ENCODE assay signal across 27 cellular contexts in genomic region chr7:44917465-44917864, GRCh38.
"Had no signal": no experiment of that assay in that cellular context is flagged by ENCODE, and none has a peak within 500 bp of the region (broad histone marks: within the 10 kb centered on the region; RNA-seq: fewer than 3 reads in every experiment).

No MANE protein-coding gene starts in this region.

- H3K27ac Mint-ChIP-seq: stimulated activated memory B cell treated with anti-CD40 and anti-IgM and Interleukin-4, amounts not matched to agents 10 μg/mL and 1 μg/mL and 100 μg/mL, for 72 hours; stimulated activated naive CD8-positive, alpha-beta T cell treated with anti-CD3 and anti-CD28 coated beads, Interleukin-15, Interleukin-2, amounts not matched to agents 100 ng/mL and 50 ng/mL, for 24 hours; type B pancreatic cell had no signal

- H3K36me3 Mint-ChIP-seq: stimulated activated memory B cell treated with anti-CD40 and anti-IgM and Interleukin-4, amounts not matched to agents 10 μg/mL and 1 μg/mL and 100 μg/mL, for 72 hours; stimulated activated naive B cell treated with anti-CD40 and anti-IgM and Interleukin-4, amounts not matched to agents 10 μg/mL and 1 μg/mL and 100 μg/mL, for 72 hours; type B pancreatic cell had no signal

- DNase-seq: stimulated activated CD4-positive, alpha-beta T cell treated with anti-CD3 and anti-CD28 coated beads, Interleukin-2, amount 100 ng/mL, for 48 hours; stimulated activated CD4-positive, alpha-beta T cell treated with anti-CD3 and anti-CD28 coated beads, Interleukin-4, amount 100 ng/mL, for 1 hour; stimulated activated CD4-positive, alpha-beta T cell treated with anti-CD3 and anti-CD28 coated beads, Interleukin-4, amount 100 ng/mL, for 24 hours; stimulated activated CD4-positive, alpha-beta T cell treated with anti-CD3 and anti-CD28 coated beads, Interleukin-4, amount 100 ng/mL, for 4 hours; stimulated activated CD8-positive, alpha-beta memory T cell treated with anti-CD3 and anti-CD28 coated beads, Interleukin-4, amount 100 ng/mL, for 48 hours; stimulated activated naive B cell treated with anti-CD40 and anti-IgM and Interleukin-4, amounts not matched to agents 10 μg/mL and 1 μg/mL and 100 μg/mL, for 72 hours; stimulated activated naive CD4-positive, alpha-beta T cell; stimulated activated naive CD4-positive, alpha-beta T cell treated with Interleukin-2 at 50 U/mL for 16 hours; stimulated activated naive CD8-positive, alpha-beta T cell treated with anti-CD3 and anti-CD28 coated beads, Interleukin-15, amount 100 ng/mL, for 72 hours; stimulated activated naive CD8-positive, alpha-beta T cell treated with anti-CD3 and anti-CD28 coated beads, Interleukin-15, Interleukin-2, amounts not matched to agents 100 U/mL and 50 U/mL, for 24 hours; stomach; substantia nigra; testis; thyroid gland; tibial artery; transverse colon; trophoblast cell; upper lobe of left lung; upper lobe of right lung; uterus had no signal

- H3K9me3 Mint-ChIP-seq: stimulated activated memory B cell treated with anti-CD40 and anti-IgM and Interleukin-4, amounts not matched to agents 10 μg/mL and 1 μg/mL and 100 μg/mL, for 72 hours; stimulated activated naive B cell treated with anti-CD40 and anti-IgM and Interleukin-4, amounts not matched to agents 10 μg/mL and 1 μg/mL and 100 μg/mL, for 72 hours; stimulated activated naive CD8-positive, alpha-beta T cell treated with anti-CD3 and anti-CD28 coated beads, Interleukin-15, amount 100 ng/mL, for 72 hours; stimulated activated naive CD8-positive, alpha-beta T cell treated with anti-CD3 and anti-CD28 coated beads, Interleukin-15, Interleukin-2, amounts not matched to agents 100 ng/mL and 50 ng/mL, for 24 hours; type B pancreatic cell had no signal

- H3K27me3 Mint-ChIP-seq: stimulated activated memory B cell treated with anti-CD40 and anti-IgM and Interleukin-4, amounts not matched to agents 10 μg/mL and 1 μg/mL and 100 μg/mL, for 72 hours; stimulated activated naive B cell treated with anti-CD40 and anti-IgM and Interleukin-4, amounts not matched to agents 10 μg/mL and 1 μg/mL and 100 μg/mL, for 72 hours; stimulated activated naive CD8-positive, alpha-beta T cell treated with anti-CD3 and anti-CD28 coated beads, Interleukin-15, amount 100 ng/mL, for 72 hours; stimulated activated naive CD8-positive, alpha-beta T cell treated with anti-CD3 and anti-CD28 coated beads, Interleukin-15, Interleukin-2, amounts not matched to agents 100 ng/mL and 50 ng/mL, for 24 hours had no signal

- H3K9me3 ChIP-seq: stomach, suprapubic skin, testis, thoracic aorta, thyroid gland, tibial artery, tibial nerve, transverse colon, upper lobe of left lung, upper lobe of right lung, uterus, vagina had no signal

- ATAC-seq: stimulated activated memory B cell treated with anti-CD40 and anti-IgM and Interleukin-4, amounts not matched to agents 10 μg/mL and 1 μg/mL and 100 μg/mL, for 72 hours; stimulated activated naive B cell treated with anti-CD40 and anti-IgM and Interleukin-4, amounts not matched to agents 10 μg/mL and 1 μg/mL and 100 μg/mL, for 72 hours; stimulated activated naive CD8-positive, alpha-beta T cell treated with anti-CD3 and anti-CD28 coated beads, Interleukin-15, amount 100 ng/mL, for 72 hours; stimulated activated naive CD8-positive, alpha-beta T cell treated with anti-CD3 and anti-CD28 coated beads, Interleukin-15, Interleukin-2, amounts not matched to agents 100 U/mL and 50 U/mL, for 24 hours; upper lobe of right lung had no signal

- H3K4me3 Mint-ChIP-seq: stimulated activated memory B cell treated with anti-CD40 and anti-IgM and Interleukin-4, amounts not matched to agents 10 μg/mL and 1 μg/mL and 100 μg/mL, for 72 hours; stimulated activated naive B cell treated with anti-CD40 and anti-IgM and Interleukin-4, amounts not matched to agents 10 μg/mL and 1 μg/mL and 100 μg/mL, for 72 hours; stimulated activated naive CD8-positive, alpha-beta T cell treated with anti-CD3 and anti-CD28 coated beads, Interleukin-15, amount 100 ng/mL, for 72 hours; stimulated activated naive CD8-positive, alpha-beta T cell treated with anti-CD3 and anti-CD28 coated beads, Interleukin-15, Interleukin-2, amounts not matched to agents 100 ng/mL and 50 ng/mL, for 24 hours; type B pancreatic cell had no signal
